Comparison of ENCODE assay signal across 1 cellular context in the genomic region with DNA sequence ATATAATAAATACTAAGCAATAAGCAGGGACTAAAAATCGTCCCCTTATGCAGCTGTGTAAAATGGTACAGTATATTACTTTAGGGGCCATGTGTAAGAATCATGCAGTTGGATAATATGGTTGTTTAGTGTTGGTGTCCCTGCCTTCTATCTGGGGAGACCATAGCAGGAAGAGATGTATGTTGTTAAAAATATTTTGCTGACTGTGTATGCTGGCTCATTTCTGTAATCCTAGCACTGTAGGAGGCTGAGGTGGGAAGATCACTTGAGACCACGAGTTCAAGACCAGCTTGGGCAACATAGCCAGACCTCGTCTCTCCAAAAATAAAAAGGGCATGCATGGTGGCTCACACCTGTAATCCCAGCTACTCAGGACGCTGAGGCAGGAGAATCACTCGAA.
TF ChIP-seq lines count a peak whose summit lies in the region.

No MANE protein-coding gene starts in this region.

TF ChIP-seq in IMR-90, 13 proteins besides CTCF, POLR2A, EP300 and RAD21:
- no peak for TF ChIP-seq MAZ (IDR thresholded peaks at IDR 0.05; ENCODE audit: borderline replicate concordance, low read depth, low read length)
- no peak for TF ChIP-seq RCOR1 (IDR thresholded peaks at IDR 0.05; ENCODE audit: insufficient replicate concordance, low read length)
- no peak for TF ChIP-seq FOS (IDR thresholded peaks at IDR 0.05; ENCODE audit: low read depth, low read length)
- TF ChIP-seq SMC3 (IDR thresholded peaks at IDR 0.05; ENCODE audit: low read depth, low read length), result no peak
- TF ChIP-seq BHLHE40 (IDR thresholded peaks at IDR 0.05; ENCODE audit: low read depth, low read length), result no peak
- no peak for TF ChIP-seq NFE2L2 (IDR thresholded peaks at IDR 0.05; ENCODE audit: low read depth, low read length)
- peak; percentile 33 for TF ChIP-seq MAFK (IDR thresholded peaks at IDR 0.05; ENCODE audit: low read depth, low read length)
